Comparison of ENCODE assay signal across 8 cellular contexts in genomic region chr14:39113685-39114072, GRCh38. TPM values are rescaled to one million over a fixed set of nuclear protein-coding genes. Genes with fewer than 3 reads are reported as not detected.
A peak's percentile ranks its signal among the peaks of the same experiment; 100 is the strongest.
DNase-seq lines count a peak whose midpoint lies in the region; ATAC-seq and TF ChIP-seq lines count a peak whose summit lies in the region.

No MANE protein-coding gene starts in this region.

- peaks cover 6% of the 10 kb centered on the region for H3K36me3 ChIP-seq in ectodermal cell (ENCODE audit: control insufficient read depth, insufficient read depth, low read length)

- intact Hi-C loops in CD14-positive monocyte (cut with micrococcal nuclease) = no loop called here

- H3K4me3 Mint-ChIP-seq in CD14-positive monocyte (peak overlapping the region; percentile 94 to 96), nephron progenitor cell (peak overlapping the region; percentile 90)

- H3K27ac Mint-ChIP-seq in CD14-positive monocyte (peak overlapping the region in 3 of 7 donors; percentile 62 to 86 (median 74)), nephron progenitor cell (no peak overlapping the region)

- H3K4me3 ChIP-seq in LNCaP clone FGC (ENCODE audit: low read depth, low read length) (peak overlapping the region; percentile 93), ectodermal cell (ENCODE audit: insufficient read depth, low read depth, low read length) (peak overlapping the region; percentile 70)

- peaks cover 5 to 12% of the 10 kb centered on the region in 2 donors for H3K36me3 Mint-ChIP-seq in CD14-positive monocyte
- H3K36me3 Mint-ChIP-seq in nephron progenitor cell (ENCODE audit: low read depth) = no peaks in the 10 kb centered on the region

- H3K27ac ChIP-seq in ectodermal cell (ENCODE audit: insufficient read depth, low read depth, low read length, poor library complexity, severe bottlenecking) = no peak overlapping the region

- no peaks in the 10 kb centered on the region for H3K9me3 ChIP-seq in ectodermal cell (ENCODE audit: control insufficient read depth, low read length)

- ATAC-seq in HG02840 (IDR thresholded peaks at IDR 0.05; ENCODE audit: low FRiP score, unreplicated experiment) (no peak), omental fat pad (ENCODE audit: low FRiP score) (no peak), HG02571 (IDR thresholded peaks at IDR 0.05; ENCODE audit: unreplicated experiment) (no peak)

- H3K4me1 Mint-ChIP-seq in CD14-positive monocyte (peaks cover 9% of the 10 kb centered on the region), nephron progenitor cell (peaks cover 26% of the 10 kb centered on the region)

- TF ChIP-seq CTCF in CD14-positive monocyte (IDR thresholded peaks at IDR 0.05) (no peak), LNCaP clone FGC (IDR thresholded peaks at IDR 0.05; ENCODE audit: control insufficient read depth, extremely low read depth, insufficient read depth) (no peak), nephron progenitor cell (IDR thresholded peaks at IDR 0.05) (no peak), omental fat pad (IDR thresholded peaks at IDR 0.05) (no peak)

- H3K9me3 Mint-ChIP-seq in CD14-positive monocyte = no peaks in the 10 kb centered on the region
- H3K9me3 Mint-ChIP-seq in nephron progenitor cell = no peaks in the 10 kb centered on the region

- 100% methylated on average over 1 of the region's 3 CpGs; no CpG with 5 or more reads in 1 of the 2 experiments for WGBS in ectodermal cell, 2 experiments

- no peaks in the 10 kb centered on the region for H3K27me3 ChIP-seq in ectodermal cell (ENCODE audit: control insufficient read depth, insufficient read depth, low read length, poor library complexity, severe bottlenecking)

- DNase-seq in CD14-positive monocyte (ENCODE audit: low spot score) = no peak
- DNase-seq in LNCaP clone FGC (ENCODE audit: low read depth) = no peak
- DNase-seq in nephron progenitor cell = no peak
- DNase-seq in omental fat pad (ENCODE audit: low spot score) = no peak
- no peak for DNase-seq in OCI-M1 (lab: John Stamatoyannopoulos, UW)

- H3K4me1 ChIP-seq in ectodermal cell (ENCODE audit: control insufficient read depth, insufficient read depth, low read length) = no peaks in the 10 kb centered on the region

- H3K27me3 Mint-ChIP-seq in CD14-positive monocyte (ENCODE audit: low read depth in 3 of 3) (peaks cover 1 to 2% (median 1%) of the 10 kb centered on the region in 3 donors), nephron progenitor cell (ENCODE audit: low read depth, poor library complexity) (peaks cover 2% of the 10 kb centered on the region)

RNA-seq across cellular contexts. Expression of gene GEMIN2, which starts 0.4 kb away (rescaled TPM):
- polyA plus RNA-seq in CD14-positive monocyte = 10 to 100 TPM; 10.2 to 11.8 TPM
- 35.1 TPM for polyA plus RNA-seq in ectodermal cell (2013, experiment 1 of 4)
- 34.2 TPM for polyA plus RNA-seq in ectodermal cell (2013, experiment 2 of 4)
- 25.7 TPM for polyA plus RNA-seq in ectodermal cell (2013, experiment 3 of 4)
- 30.4 TPM for polyA plus RNA-seq in ectodermal cell (2013, experiment 4 of 4)
- 10 to 100 TPM in 3 of 4 donors, 1 to 10 TPM in 1; 9.5 to 17.1 (median 15.6) TPM for total RNA-seq in omental fat pad

RNA-seq across cellular contexts. Expression of gene SEC23A, which starts 10.6 kb away (rescaled TPM):
- 10 to 100 TPM; 36.4 to 37.3 TPM for polyA plus RNA-seq in CD14-positive monocyte
- polyA plus RNA-seq in ectodermal cell (2013, experiment 1 of 4) = 34.2 TPM
- polyA plus RNA-seq in ectodermal cell (2013, experiment 2 of 4) = 35.2 TPM
- polyA plus RNA-seq in ectodermal cell (2013, experiment 3 of 4) = 34.4 TPM
- polyA plus RNA-seq in ectodermal cell (2013, experiment 4 of 4) = 41.3 TPM
- total RNA-seq in omental fat pad = 100 to 1,000 TPM in 3 of 4 donors, 10 to 100 TPM in 1; 89.9 to 152 (median 113) TPM

RNA-seq across cellular contexts. Expression of gene TRAPPC6B, which starts 56.5 kb away (rescaled TPM):
- polyA plus RNA-seq in CD14-positive monocyte = 10 to 100 TPM in 1 of 2 donors, 1 to 10 TPM in 1; 9.6 to 16.9 TPM
- polyA plus RNA-seq in ectodermal cell (2013, experiment 1 of 4) = 19.3 TPM
- 17.9 TPM for polyA plus RNA-seq in ectodermal cell (2013, experiment 2 of 4)
- 14.3 TPM for polyA plus RNA-seq in ectodermal cell (2013, experiment 3 of 4)
- 13.7 TPM for polyA plus RNA-seq in ectodermal cell (2013, experiment 4 of 4)
- 10 to 100 TPM; 17.7 to 25.5 (median 19.5) TPM for total RNA-seq in omental fat pad
